Comparison of ENCODE assay signal across 18 cellular contexts in the genomic region with DNA sequence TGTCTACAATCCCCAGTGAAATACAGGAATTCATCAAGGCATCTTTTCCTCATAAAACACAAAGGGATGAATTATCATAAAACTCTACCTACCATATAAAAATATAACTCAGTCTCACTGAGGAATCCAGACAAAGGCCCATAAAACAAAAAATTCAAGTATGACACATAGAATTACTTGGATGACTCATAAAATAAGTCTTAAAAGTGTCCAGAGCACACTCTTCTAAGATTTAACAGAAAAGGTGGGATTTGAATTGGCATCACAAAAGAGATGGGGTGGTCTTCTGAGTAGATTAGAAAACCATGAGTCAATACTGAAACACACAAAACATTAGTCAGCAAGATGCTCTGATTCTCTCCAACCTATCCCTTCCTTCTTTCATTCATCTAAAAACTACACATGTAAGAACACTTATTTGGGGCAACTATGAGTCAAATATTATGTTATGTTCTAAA.
DNase-seq lines count a peak whose midpoint lies in the region; ATAC-seq and TF ChIP-seq lines count a peak whose summit lies in the region.
"Had no signal": no experiment of that assay in that cellular context is flagged by ENCODE, and none has a peak within 500 bp of the region (broad histone marks: within the 10 kb centered on the region; RNA-seq: fewer than 3 reads in every experiment).

No MANE protein-coding gene starts in this region.

- H3K4me3 ChIP-seq in RWPE2 (ENCODE audit: severe bottlenecking), result no peak overlapping the region
- no peak overlapping the region for H3K4me3 ChIP-seq in mesenchymal stem cell (ENCODE audit: insufficient read depth in 1 of 2, low read depth in 1 of 2, low read length in 2 of 2)
- H3K4me3 ChIP-seq: esophagus muscularis mucosa, lung, MG63, tibial nerve had no signal

- H3K4me1 ChIP-seq in RWPE2 (ENCODE audit: insufficient read depth, poor library complexity, severe bottlenecking), result no peaks in the 10 kb centered on the region
- H3K4me1 ChIP-seq in mesenchymal stem cell (ENCODE audit: control insufficient read depth, insufficient read depth, low read depth, low read length), result no peaks in the 10 kb centered on the region
- H3K4me1 ChIP-seq: tibial nerve had no signal

- no peak for TF ChIP-seq CTCF in RWPE2 (IDR thresholded peaks at IDR 0.05; ENCODE audit: poor library complexity, severe bottlenecking)

- no peak overlapping the region for H2AFZ ChIP-seq in mesenchymal stem cell (ENCODE audit: low read depth, low read length)

- no peak overlapping the region for H3K14ac ChIP-seq in mesenchymal stem cell (ENCODE audit: low read length in 2 of 2)

- no peak overlapping the region for H2AK5ac ChIP-seq in mesenchymal stem cell (ENCODE audit: low read length, severe bottlenecking)

- H3K4ac ChIP-seq in mesenchymal stem cell (ENCODE audit: low read depth in 1 of 2, low read length in 2 of 2), result no peak overlapping the region

- ATAC-seq in GM19043 (IDR thresholded peaks at IDR 0.05; ENCODE audit: low read depth, unreplicated experiment), result peak; percentile 61
- ATAC-seq in HG03097 (IDR thresholded peaks at IDR 0.05; ENCODE audit: low FRiP score, unreplicated experiment), result peak; percentile 60
- ATAC-seq in RWPE2 (ENCODE audit: low read depth), result peak; percentile 83
- ATAC-seq: Panc1 had no signal

- DNase-seq in A172 (ENCODE audit: low spot score) (peak; percentile 34), RWPE2 (ENCODE audit: low spot score) (no peak), NCI-H510A treated with DMSO at 0.1 percent for 48 hours (lab: John Stamatoyannopoulos, UW) (no peak), mesenchymal stem cell (no peak)
- DNase-seq in stimulated activated CD4-positive, alpha-beta T cell treated with anti-CD3 and anti-CD28 coated beads, Interleukin-2, amount 100 ng/mL, for 24 hours, result no peak
- no peak for DNase-seq in activated CD4-positive, alpha-beta T cell treated with anti-CD3 and anti-CD28 coated beads, Interleukin-2, amount 50 U/mL, for 4 hours
- DNase-seq: cerebellar nuclear complex, H7, hypothalamus, MG63, occipital lobe, T-helper 9 cell had no signal

- no peak overlapping the region for H3K4me2 ChIP-seq in mesenchymal stem cell (ENCODE audit: low read length, poor library complexity, severe bottlenecking)

- H3K27me3 ChIP-seq in RWPE2 (ENCODE audit: insufficient read depth, poor library complexity, severe bottlenecking) (no peaks in the 10 kb centered on the region), mesenchymal stem cell (ENCODE audit: control insufficient read depth in 1 of 2, insufficient read depth in 1 of 2, low read length in 2 of 2) (no peaks in the 10 kb centered on the region)
- H3K27me3 ChIP-seq: esophagus muscularis mucosa, MG63, tibial nerve had no signal

- no peak overlapping the region for H2BK12ac ChIP-seq in mesenchymal stem cell (ENCODE audit: low read length in 2 of 2)

- no peak overlapping the region for H3K18ac ChIP-seq in mesenchymal stem cell (ENCODE audit: low read depth in 1 of 2, low read length in 2 of 2)

- no peak overlapping the region for H4K91ac ChIP-seq in mesenchymal stem cell (ENCODE audit: low read length)

- no peak overlapping the region for H2BK120ac ChIP-seq in mesenchymal stem cell (ENCODE audit: low read depth, low read length)

- no peaks in the 10 kb centered on the region for H3K9me3 ChIP-seq in RWPE2 (ENCODE audit: severe bottlenecking)
- peaks cover 6% of the 10 kb centered on the region for H3K9me3 ChIP-seq in mesenchymal stem cell (ENCODE audit: control insufficient read depth, low read length)
- H3K9me3 ChIP-seq: esophagus muscularis mucosa, MG63, tibial nerve had no signal

- no peak overlapping the region for H2BK5ac ChIP-seq in mesenchymal stem cell (ENCODE audit: low read depth, low read length, poor library complexity, severe bottlenecking)

- H3K9ac ChIP-seq in mesenchymal stem cell (ENCODE audit: low read length), result no peak overlapping the region

- no peak overlapping the region for H2BK15ac ChIP-seq in mesenchymal stem cell (ENCODE audit: low read depth, poor library complexity, severe bottlenecking)

- no peaks in the 10 kb centered on the region for H3K79me1 ChIP-seq in mesenchymal stem cell (replicated peaks; ENCODE audit: low read length, poor library complexity, severe bottlenecking)

- no peaks in the 10 kb centered on the region for H3K36me3 ChIP-seq in RWPE2 (ENCODE audit: low read depth)
- no peaks in the 10 kb centered on the region for H3K36me3 ChIP-seq in mesenchymal stem cell (ENCODE audit: control insufficient read depth in 1 of 2, insufficient read depth in 2 of 2, low read depth in 1 of 2, low read length in 2 of 2)
- H3K36me3 ChIP-seq: esophagus muscularis mucosa, MG63, tibial nerve had no signal

- no peak overlapping the region for H3K23ac ChIP-seq in mesenchymal stem cell (ENCODE audit: low read length in 2 of 2)

- peak overlapping the region; percentile 51 for H3K27ac ChIP-seq in RWPE2 (ENCODE audit: poor library complexity, severe bottlenecking)
- no peak overlapping the region for H3K27ac ChIP-seq in mesenchymal stem cell (ENCODE audit: low read length, poor library complexity, severe bottlenecking)
- H3K27ac ChIP-seq: esophagus muscularis mucosa, tibial nerve had no signal

- H4K8ac ChIP-seq in mesenchymal stem cell (ENCODE audit: low read length), result no peak overlapping the region
